Comparison of ENCODE assay signal across 8 cellular contexts in the genomic region with DNA sequence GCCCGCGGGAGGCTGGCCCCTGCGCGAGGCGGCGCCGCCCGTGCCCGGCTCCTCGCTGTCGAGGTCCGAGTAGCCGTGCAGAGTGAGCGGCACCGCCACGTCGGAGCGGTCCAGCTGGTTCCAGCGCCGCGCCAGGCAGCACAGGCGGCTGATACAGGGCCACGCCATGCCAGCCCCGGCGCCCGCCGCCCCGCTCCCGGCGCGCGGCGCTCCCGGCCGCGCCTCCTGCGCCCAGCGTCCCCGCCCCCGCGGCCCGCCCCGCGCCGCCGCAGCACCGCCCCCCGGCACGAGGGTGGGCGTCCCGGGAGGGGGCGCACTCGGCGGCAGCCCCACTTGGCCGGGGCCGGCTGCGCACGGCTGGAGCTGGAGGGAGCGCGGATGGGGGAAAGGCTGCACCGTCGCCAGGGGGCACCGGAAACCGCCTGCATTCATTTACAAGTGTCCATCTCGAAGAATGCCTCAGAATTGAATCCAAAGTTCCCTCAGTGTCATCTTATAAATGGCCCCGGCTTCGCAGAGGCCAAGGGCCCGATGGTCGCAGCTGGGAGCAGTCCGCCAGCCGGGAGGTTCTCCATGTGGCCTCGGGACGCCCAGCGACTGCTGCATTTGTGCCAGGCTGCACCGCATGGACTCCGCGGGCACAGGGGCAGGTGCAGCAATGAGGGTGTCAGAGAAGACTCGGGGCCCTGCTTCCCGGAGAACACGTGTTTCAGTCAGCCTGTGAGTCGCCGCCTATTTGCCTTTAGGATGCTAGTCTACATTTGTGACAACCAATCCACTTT. TPM values are rescaled to one million over a fixed set of nuclear protein-coding genes. Genes with fewer than 3 reads are reported as not detected.
DNase-seq lines count a peak whose midpoint lies in the region; ATAC-seq and TF ChIP-seq lines count a peak whose summit lies in the region.

A gene (minus strand): TSS at position 198 of the 782 bp plus-strand sequence. CDS start 30 bp downstream, at position 168.

- peak; percentile 48 to 53 for TF ChIP-seq CTCF in Caco-2 (IDR thresholded peaks at IDR 0.05; ENCODE audit: insufficient read depth in 1 of 2, low read depth in 1 of 2, low read length in 1 of 2, severe bottlenecking in 1 of 2, unreplicated experiment in 1 of 2)
- TF ChIP-seq CTCF in WI38 (IDR thresholded peaks at IDR 0.05; ENCODE audit: low read depth, low read length): no peak; the same call in 1 of the 2 replicates
- TF ChIP-seq CTCF in smooth muscle cell (IDR thresholded peaks at IDR 0.05; ENCODE audit: borderline replicate concordance, insufficient read depth, poor library complexity, severe bottlenecking): peak; percentile 35

- H3K4me2 ChIP-seq in smooth muscle cell: peak within 1 kb of the TSS; percentile 98

- H3K9ac ChIP-seq in smooth muscle cell (ENCODE audit: low read depth): peak within 1 kb of the TSS; percentile 39

- H3K4me3 Mint-ChIP-seq in Caco-2 (ENCODE audit: unreplicated experiment): peak within 1 kb of the TSS; percentile 83

- H2AFZ ChIP-seq in smooth muscle cell (ENCODE audit: low read depth): no peak within 1 kb of the TSS

- peaks cover 8% of the 10 kb centered on the region for H3K4me1 Mint-ChIP-seq in Caco-2 (ENCODE audit: low read depth, unreplicated experiment)

- H3K79me2 ChIP-seq in smooth muscle cell (ENCODE audit: low read depth): no peaks in the 10 kb centered on the region

- no peak within 1 kb of the TSS for H3K27ac ChIP-seq in smooth muscle cell (ENCODE audit: low read depth)

- H3K27me3 ChIP-seq in Caco-2 (replicated peaks; ENCODE audit: control insufficient read depth, insufficient read depth, low read length): no peaks in the 10 kb centered on the region
- no peaks in the 10 kb centered on the region for H3K27me3 ChIP-seq in smooth muscle cell (ENCODE audit: low read depth)

- H3F3A ChIP-seq in smooth muscle cell (ENCODE audit: low read depth): no peaks in the 10 kb centered on the region

- no peaks in the 10 kb centered on the region for H3K9me3 Mint-ChIP-seq in Caco-2 (ENCODE audit: unreplicated experiment)

- H3K9me3 ChIP-seq in Caco-2: no peaks in the 10 kb centered on the region
- no peaks in the 10 kb centered on the region for H3K9me3 ChIP-seq in smooth muscle cell (replicated peaks; ENCODE audit: low read depth)

- H3K4me1 ChIP-seq in Caco-2 (peaks cover 8% of the 10 kb centered on the region), smooth muscle cell (ENCODE audit: low read depth) (peaks cover 7% of the 10 kb centered on the region)

- peak within 1 kb of the TSS; percentile 57 for H3K27ac Mint-ChIP-seq in Caco-2 (ENCODE audit: unreplicated experiment)

- 14% methylated on average over 38 of the region's 82 CpGs for WGBS in smooth muscle cell (ENCODE audit: low lambda C conversion rate)

- intact Hi-C loops in Caco-2 (cut with micrococcal nuclease; ENCODE audit: unreplicated experiment): loop anchor here (1.0 kb wide), 1 partner anchor 59 kb away; a partner anchor contains a TSS

- H4K20me1 ChIP-seq in smooth muscle cell (ENCODE audit: low read depth): peaks cover 9% of the 10 kb centered on the region

- H3K36me3 Mint-ChIP-seq in Caco-2 (ENCODE audit: insufficient read depth, unreplicated experiment): peaks cover 20% of the 10 kb centered on the region

- DNase-seq in Caco-2 (peak; percentile 72 to 87), NCI-H128 (lab: John Stamatoyannopoulos, UW; ENCODE audit: unreplicated experiment) (peak; percentile 42), cerebellum (ENCODE audit: low spot score) (peak; percentile 72), iris pigment epithelial cell (ENCODE audit: low read depth) (peak; percentile 39), smooth muscle cell (lab: John Stamatoyannopoulos, UW; ENCODE audit: unreplicated experiment) (peak; percentile 16)

- CTCF ChIA-PET in Caco-2 (lab: Charles Lee): interaction anchor here (0.8 to 2.2 kb wide), 3 partner anchors 59 to 361 kb away, joined by 3 to 12 read pairs (median 3); a partner anchor contains a TSS

- H3K36me3 ChIP-seq in Caco-2 (ENCODE audit: control insufficient read depth, insufficient read depth, low read length): no peaks in the 10 kb centered on the region; the same call in 1 of the 2 replicates
- H3K36me3 ChIP-seq in smooth muscle cell (ENCODE audit: low read depth): no peaks in the 10 kb centered on the region

- H3K4me3 ChIP-seq in Caco-2 (ENCODE audit: low read depth, low read length) (peak within 1 kb of the TSS; percentile 52), WI38 (ENCODE audit: low read depth, low read length) (peak within 1 kb of the TSS; percentile 62), smooth muscle cell (peak within 1 kb of the TSS; percentile 75)

- BruUV-seq in Caco-2 (replicated peaks; lab: Mats Ljungman, UMichigan): no TSS peak

- POLR2A ChIA-PET in Caco-2 (lab: Charles Lee): interaction anchor here (1.0 kb wide), 1 partner anchor 59 kb away, joined by 3 read pairs; a partner anchor contains a TSS

- H3K27me3 Mint-ChIP-seq in Caco-2 (ENCODE audit: insufficient read depth, unreplicated experiment): no peaks in the 10 kb centered on the region

- peak; percentile 57 for ATAC-seq in GM21390 (IDR thresholded peaks at IDR 0.05; ENCODE audit: unreplicated experiment)
- no peak for ATAC-seq in GM18858 (IDR thresholded peaks at IDR 0.05; ENCODE audit: unreplicated experiment)

RNA-seq across cellular contexts. Expression of the gene that starts here (rescaled TPM):
- total RNA-seq in Caco-2 (2022) (2.9 and 5.1 TPM in 2 replicates), cerebellum (5.3 TPM), smooth muscle cell (2.4 TPM in 1 of 2 replicates, not detected in the other)
- polyA plus RNA-seq in smooth muscle cell: 3.8 and 5.4 TPM in 2 replicates

Comparison
In these comparisons a context has a peak if more than half of its experiments do, and no peak if none do; other contexts are left out.
1. DNase-seq: peak in every context shown above with its lines; median percentile 80 in Caco-2; 72 in cerebellum; 42 in NCI-H128; 39 in iris pigment epithelial cell; 16 in smooth muscle cell.